ENCODE assay signal across 8 cellular contexts in genomic region chr2:113977660-113978523, GRCh38.
DNase-seq lines count a peak whose midpoint lies in the region; ATAC-seq and TF ChIP-seq lines count a peak whose summit lies in the region.
"Had no signal": no experiment of that assay in that cellular context is flagged by ENCODE, and none has a peak within 500 bp of the region (broad histone marks: within the 10 kb centered on the region; RNA-seq: fewer than 3 reads in every experiment).

No MANE protein-coding gene starts in this region.

- H3K27me3 Mint-ChIP-seq in neural crest cell (ENCODE audit: low read depth): no peaks in the 10 kb centered on the region

- peak overlapping the region; percentile 58 for H3K27ac Mint-ChIP-seq in neural crest cell (ENCODE audit: unreplicated experiment)
- H3K27ac Mint-ChIP-seq: T-helper 1 cell treated with Interleukin-12 subunit alpha and Interleukin-12 subunit beta and Interleukin-4 antibody, amounts not matched to agents 30 μg/mL and 1 μg/mL, for 36 hours had no signal

- no peaks in the 10 kb centered on the region for H3K27me3 ChIP-seq in HAP-1 (ENCODE audit: low read depth)

- H3K9me3 ChIP-seq in HAP-1: peaks cover 2% of the 10 kb centered on the region; the same call in 1 of the 2 replicates

- H3K4me3 ChIP-seq in HAP-1: no peak overlapping the region

- ATAC-seq in GM21786 (IDR thresholded peaks at IDR 0.05; ENCODE audit: unreplicated experiment): no peak

- peak; percentile 66 for TF ChIP-seq CTCF in neural crest cell (conservative IDR thresholded peaks at IDR 0.05)

- peaks cover 20% of the 10 kb centered on the region for H3K4me1 Mint-ChIP-seq in neural crest cell

- H3K9me3 Mint-ChIP-seq in neural crest cell: peaks cover 3% of the 10 kb centered on the region
- H3K9me3 Mint-ChIP-seq: T-helper 1 cell treated with Interleukin-12 subunit alpha and Interleukin-12 subunit beta and Interleukin-4 antibody, amounts not matched to agents 30 μg/mL and 1 μg/mL, for 36 hours had no signal

- H3K36me3 ChIP-seq in HAP-1 (replicated peaks): no peaks in the 10 kb centered on the region

- H3K4me3 Mint-ChIP-seq in neural crest cell: peak overlapping the region; percentile 4
- H3K4me3 Mint-ChIP-seq: T-helper 1 cell treated with Interleukin-12 subunit alpha and Interleukin-12 subunit beta and Interleukin-4 antibody, amounts not matched to agents 30 μg/mL and 1 μg/mL, for 36 hours had no signal

- no peaks in the 10 kb centered on the region for H3K4me1 ChIP-seq in HAP-1

- in situ Hi-C loops in HAP-1 (cut with MboI; ENCODE audit: low sequenced_read_pairs): no loop called here

- peaks cover 12% of the 10 kb centered on the region for H3K36me3 Mint-ChIP-seq in neural crest cell (ENCODE audit: low read depth)

- peak; percentile 60 for DNase-seq in H4 (ENCODE audit: low spot score)
- peak; percentile 88 for DNase-seq in NCI-H2171 treated with DMSO at 0.1 percent for 48 hours (lab: John Stamatoyannopoulos, UW)
- DNase-seq in dermis blood vessel endothelial cell: peak; percentile 83
- DNase-seq in neural crest cell (ENCODE audit: low read depth, low spot score): no peak
- no peak for DNase-seq in HAP-1 (ENCODE audit: low spot score in 2 of 2)
- no peak for DNase-seq in T-helper 2 cell

Comparison
In these comparisons a context has a peak if more than half of its experiments do, and no peak if none do; other contexts are left out.
1. DNase-seq: peak in H4 (single experiment), NCI-H2171 treated with DMSO at 0.1 percent for 48 hours (single experiment) and dermis blood vessel endothelial cell (single experiment); none in neural crest cell (single experiment), HAP-1 (0 of 2) and T-helper 2 cell (0 of 5).